1 cellular context compared by ENCODE assay signal in the genomic region with DNA sequence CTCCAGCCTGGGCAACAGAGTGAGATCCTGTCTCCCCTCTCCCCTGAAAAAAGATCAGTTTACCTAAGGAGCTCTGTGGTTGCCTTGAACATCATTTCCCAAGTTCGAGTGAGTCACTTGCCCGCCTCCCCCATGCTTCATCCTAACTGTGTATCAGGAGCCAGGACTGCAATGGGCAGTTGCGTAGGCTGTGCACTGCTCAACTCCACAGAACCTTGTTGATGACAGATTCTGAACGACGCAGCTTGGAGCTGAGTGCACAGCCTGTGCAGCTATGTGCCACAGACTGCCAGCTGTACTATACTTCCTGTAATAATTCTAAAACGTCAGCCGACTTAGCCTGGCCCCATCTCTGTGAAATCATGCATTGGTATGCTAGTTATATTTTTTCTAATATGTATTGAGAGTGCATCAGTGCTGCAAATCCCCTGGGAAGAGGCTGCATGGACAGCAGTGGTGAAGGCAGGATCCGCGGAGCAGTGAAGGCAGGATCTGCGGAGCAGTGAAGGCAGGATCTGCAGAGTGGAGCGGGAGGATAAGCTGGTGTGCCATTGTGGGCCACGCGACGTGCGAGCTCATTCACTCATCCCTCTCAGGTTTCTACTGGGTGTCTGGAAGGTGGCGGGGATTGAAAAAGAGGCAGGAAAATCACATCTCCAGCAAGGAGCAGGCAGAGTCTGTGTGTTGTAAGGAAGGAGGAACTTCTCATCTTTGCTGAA.
TF ChIP-seq lines count a peak whose summit lies in the region.

No MANE protein-coding gene starts in this region.

TF ChIP-seq in IMR-90, 13 proteins besides CTCF, POLR2A, EP300 and RAD21 (continued from another document):
- TF ChIP-seq NFE2L2 (IDR thresholded peaks at IDR 0.05; ENCODE audit: low read depth, low read length) (no peak), MAFK (IDR thresholded peaks at IDR 0.05; ENCODE audit: low read depth, low read length) (no peak), FOS (IDR thresholded peaks at IDR 0.05; ENCODE audit: low read depth, low read length) (no peak), CEBPB (IDR thresholded peaks at IDR 0.05; ENCODE audit: low read depth, low read length) (no peak), RCOR1 (IDR thresholded peaks at IDR 0.05; ENCODE audit: insufficient replicate concordance, low read length) (no peak), MXI1 (IDR thresholded peaks at IDR 0.05; ENCODE audit: borderline replicate concordance, low read depth, low read length) (no peak), MAZ (IDR thresholded peaks at IDR 0.05; ENCODE audit: borderline replicate concordance, low read depth, low read length) (no peak)
TF ChIP-seq in IMR-90: peak in this region for 0.
